8 cellular contexts compared by ENCODE assay signal in genomic region chr3:100089802-100090668, GRCh38. TPM values are rescaled to one million over a fixed set of nuclear protein-coding genes. Genes with fewer than 3 reads are reported as not detected.
A peak's percentile ranks its signal among the peaks of the same experiment; 100 is the strongest.
DNase-seq lines count a peak whose midpoint lies in the region; ATAC-seq, FAIRE-seq and TF ChIP-seq lines count a peak whose summit lies in the region.

No MANE protein-coding gene starts in this region.

- H3K36me3 Mint-ChIP-seq in activated T-helper 1 cell treated with anti-CD3 and anti-CD28 coated beads, Interleukin-12 subunit alpha, Interleukin-12 subunit beta, Interleukin-2, Interleukin-4 antibody, amounts not matched to agents 30 ng/mL and 10 ng/mL and 1 ng/mL, durations not matched to agents 14 hours and 24 hours and 36 hours (ENCODE audit: low read depth) = peaks cover 12% of the 10 kb centered on the region

- H3K4me3 Mint-ChIP-seq in activated T-helper 1 cell treated with anti-CD3 and anti-CD28 coated beads, Interleukin-12 subunit alpha, Interleukin-12 subunit beta, Interleukin-2, Interleukin-4 antibody, amounts not matched to agents 30 ng/mL and 10 ng/mL and 1 ng/mL, durations not matched to agents 14 hours and 24 hours and 36 hours = peak overlapping the region; percentile 0

- ATAC-seq in GM18498 (IDR thresholded peaks at IDR 0.05; ENCODE audit: unreplicated experiment) = peak; percentile 77

- H3K27me3 Mint-ChIP-seq in activated T-helper 1 cell treated with anti-CD3 and anti-CD28 coated beads, Interleukin-12 subunit alpha, Interleukin-12 subunit beta, Interleukin-2, Interleukin-4 antibody, amounts not matched to agents 30 ng/mL and 10 ng/mL and 1 ng/mL, durations not matched to agents 14 hours and 24 hours and 36 hours (ENCODE audit: insufficient read depth) = peaks cover 3% of the 10 kb centered on the region

- H3K9me3 Mint-ChIP-seq in activated T-helper 1 cell treated with anti-CD3 and anti-CD28 coated beads, Interleukin-12 subunit alpha, Interleukin-12 subunit beta, Interleukin-2, Interleukin-4 antibody, amounts not matched to agents 30 ng/mL and 10 ng/mL and 1 ng/mL, durations not matched to agents 14 hours and 24 hours and 36 hours = no peaks in the 10 kb centered on the region

- FAIRE-seq in H54 (lab: Jason Lieb, UNC) = peak; percentile 78

- DNase-seq in H54 (ENCODE audit: insufficient read length, low spot score) (peak; percentile 12), KBM-7 (peak; percentile 82), islet precursor cell (peak; percentile 79), NCI-H748 treated with DMSO at 0.1 percent for 48 hours (lab: John Stamatoyannopoulos, UW) (no peak), medulla oblongata (ENCODE audit: extremely low spot score) (no peak), middle frontal gyrus (ENCODE audit: extremely low spot score, low spot score) (no peak)
- no peak for DNase-seq in activated T-helper 1 cell treated with anti-CD3 and anti-CD28 coated beads, Interleukin-12 subunit alpha, Interleukin-12 subunit beta, Interleukin-2, Interleukin-4 antibody, amounts not matched to agents 30 ng/mL and 10 ng/mL and 1 ng/mL, durations not matched to agents 14 hours and 24 hours and 36 hours (ENCODE audit: low spot score)

- H3K4me1 Mint-ChIP-seq in activated T-helper 1 cell treated with anti-CD3 and anti-CD28 coated beads, Interleukin-12 subunit alpha, Interleukin-12 subunit beta, Interleukin-2, Interleukin-4 antibody, amounts not matched to agents 30 ng/mL and 10 ng/mL and 1 ng/mL, durations not matched to agents 14 hours and 24 hours and 36 hours (ENCODE audit: low read depth) = peaks cover 49% of the 10 kb centered on the region

- H3K27ac Mint-ChIP-seq in activated T-helper 1 cell treated with anti-CD3 and anti-CD28 coated beads, Interleukin-12 subunit alpha, Interleukin-12 subunit beta, Interleukin-2, Interleukin-4 antibody, amounts not matched to agents 30 ng/mL and 10 ng/mL and 1 ng/mL, durations not matched to agents 14 hours and 24 hours and 36 hours = peak overlapping the region; percentile 60

- in situ Hi-C loops in KBM-7 (cut with MboI; ENCODE audit: low pct_unique_long_range_greater_than_20kb, low sequenced_read_pairs) = no loop called here

- no peak for TF ChIP-seq POLR2A in H54 (IDR thresholded peaks at IDR 0.05; ENCODE audit: low read depth, low read length)

- intact Hi-C loops in activated T-helper 1 cell treated with anti-CD3 and anti-CD28 coated beads, Interleukin-12 subunit alpha, Interleukin-12 subunit beta, Interleukin-2, Interleukin-4 antibody, amounts not matched to agents 30 ng/mL and 10 ng/mL and 1 ng/mL, durations not matched to agents 14 hours and 24 hours and 36 hours (cut with micrococcal nuclease) = loop anchor here (2.0 to 5.0 kb wide), 5 partner anchors 15 to 1477 kb away; no protein-coding TSS in a partner anchor

RNA-seq across cellular contexts. Expression of gene FILIP1L, which starts 24.3 kb away (rescaled TPM):
- 2.0 and 2.9 TPM in 2 replicates for total RNA-seq in activated T-helper 1 cell treated with anti-CD3 and anti-CD28 coated beads, Interleukin-12 subunit alpha, Interleukin-12 subunit beta, Interleukin-2, Interleukin-4 antibody, amounts not matched to agents 30 ng/mL and 10 ng/mL and 1 ng/mL, durations not matched to agents 14 hours and 24 hours and 36 hours

Comparison
In these comparisons a context has a peak if more than half of its experiments do, and no peak if none do; other contexts are left out.
1. DNase-seq: peak in H54 (single experiment), KBM-7 (single experiment) and islet precursor cell (single experiment); none in activated T-helper 1 cell treated with anti-CD3 and anti-CD28 coated beads, Interleukin-12 subunit alpha, Interleukin-12 subunit beta, Interleukin-2, Interleukin-4 antibody, amounts not matched to agents 30 ng/mL and 10 ng/mL and 1 ng/mL, durations not matched to agents 14 hours and 24 hours and 36 hours (single experiment), NCI-H748 treated with DMSO at 0.1 percent for 48 hours (single experiment), medulla oblongata (single experiment) and middle frontal gyrus (single experiment).